ENCODE assay signal across 8 cellular contexts in the genomic region with DNA sequence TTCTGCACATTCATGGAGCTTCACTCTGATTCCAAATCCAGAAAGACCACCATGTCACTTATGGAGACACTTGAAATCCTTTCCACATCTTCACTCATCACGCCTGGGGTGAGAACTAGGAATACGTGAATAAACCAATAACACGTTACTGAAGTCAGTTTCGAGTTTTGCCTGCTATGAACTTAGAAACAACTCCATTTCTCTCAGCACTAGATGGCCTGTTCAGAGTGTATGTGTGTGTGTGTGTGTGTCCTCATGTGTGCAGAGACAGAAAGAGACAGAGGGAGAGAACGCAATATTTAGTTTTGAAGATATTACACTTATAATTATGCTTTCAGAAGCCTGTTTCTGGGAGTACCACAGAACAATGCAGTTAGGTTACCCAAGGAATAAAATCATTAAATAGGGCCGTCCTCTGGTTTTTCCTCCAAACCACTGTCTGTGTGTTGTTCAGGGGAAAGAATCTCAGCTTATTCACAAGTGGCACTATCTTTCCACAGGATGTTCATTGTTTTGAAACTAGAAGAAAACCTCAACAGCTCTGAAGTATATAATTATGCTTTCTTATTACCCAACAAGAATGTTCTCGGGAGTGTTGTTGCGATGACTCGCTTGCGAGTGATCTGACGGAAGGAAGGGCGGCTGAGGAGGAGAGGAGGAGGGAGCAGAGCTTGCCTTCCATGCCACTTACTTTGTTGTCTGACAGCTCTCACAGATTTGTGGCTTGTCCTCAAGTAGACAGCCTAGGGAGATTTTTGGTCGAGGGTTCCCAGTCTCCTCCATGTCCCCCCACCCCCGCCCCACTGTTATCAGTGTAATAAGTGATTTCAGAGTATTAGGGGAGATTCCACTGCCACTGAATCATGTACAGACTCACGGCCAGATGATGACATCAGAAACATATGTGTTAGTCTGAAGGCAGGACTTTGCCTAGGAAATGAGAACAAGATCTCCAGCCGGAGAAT.
DNase-seq lines count a peak whose midpoint lies in the region; ATAC-seq and TF ChIP-seq lines count a peak whose summit lies in the region.

No MANE protein-coding gene starts in this region.

- peak overlapping the region; percentile 1 to 49 (median 38) for H3K27ac ChIP-seq in gastrocnemius medialis
- no peak overlapping the region for H3K27ac ChIP-seq in testis

- H3K4me3 ChIP-seq in fibroblast of the aortic adventitia (ENCODE audit: low read depth, low read length) (peak overlapping the region; percentile 42), gastrocnemius medialis (no peak overlapping the region), testis (no peak overlapping the region)

- no peaks in the 10 kb centered on the region for H3K4me1 ChIP-seq in gastrocnemius medialis
- H3K4me1 ChIP-seq in testis = peaks cover 11% of the 10 kb centered on the region

- peaks cover 71% of the 10 kb centered on the region for H3K4me1 Mint-ChIP-seq in activated T-cell treated with anti-CD3 and anti-CD28 coated beads, Interleukin-2, amount 50 U/mL, for 24 hours (ENCODE audit: low read depth)

- H3K36me3 ChIP-seq in gastrocnemius medialis (no peaks in the 10 kb centered on the region), testis (ENCODE audit: low read depth, missing control alignments) (no peaks in the 10 kb centered on the region)

- no peaks in the 10 kb centered on the region for H3K9me3 Mint-ChIP-seq in activated T-cell treated with anti-CD3 and anti-CD28 coated beads, Interleukin-2, amount 50 U/mL, for 24 hours

- DNase-seq in AG08396 (ENCODE audit: low spot score) (peak; percentile 69), NOMO-1 (lab: John Stamatoyannopoulos, UW; ENCODE audit: unreplicated experiment in 2 of 2) (peak; percentile 59 to 86), fibroblast of the aortic adventitia (ENCODE audit: low read depth) (peak; percentile 98), gastrocnemius medialis (peak; percentile 27 to 50), anterior cingulate cortex (lab: John Stamatoyannopoulos, UW) (no peak), testis (no peak)
- DNase-seq in activated T-cell treated with anti-CD3 and anti-CD28 coated beads, Interleukin-2, amount 50 U/mL, for 24 hours = peak; percentile 78

- H3K9me3 ChIP-seq in gastrocnemius medialis (no peaks in the 10 kb centered on the region), testis (no peaks in the 10 kb centered on the region)

- ATAC-seq in gastrocnemius medialis (peak; percentile 77 to 83), GM18517 (IDR thresholded peaks at IDR 0.05; ENCODE audit: unreplicated experiment) (no peak)

- peak overlapping the region; percentile 68 for H3K4me3 Mint-ChIP-seq in activated T-cell treated with anti-CD3 and anti-CD28 coated beads, Interleukin-2, amount 50 U/mL, for 24 hours

- H3K27ac Mint-ChIP-seq in activated T-cell treated with anti-CD3 and anti-CD28 coated beads, Interleukin-2, amount 50 U/mL, for 24 hours = peak overlapping the region; percentile 94

- intact Hi-C loops in gastrocnemius medialis (cut with DNase I; ENCODE audit: low total_unique reads) (no loop called here), testis (cut with DNase I; ENCODE audit: low total_unique reads) (no loop called here)

- no peaks in the 10 kb centered on the region for H3K27me3 ChIP-seq in gastrocnemius medialis
- no peaks in the 10 kb centered on the region for H3K27me3 ChIP-seq in testis

- TF ChIP-seq CTCF in fibroblast of the aortic adventitia (IDR thresholded peaks at IDR 0.05; ENCODE audit: insufficient read depth, low read length) (no peak), gastrocnemius medialis (IDR thresholded peaks at IDR 0.05 in 4 of 5, conservative IDR thresholded peaks at IDR 0.05 in 1 of 5) (no peak), testis (IDR thresholded peaks at IDR 0.05) (no peak)

- no peaks in the 10 kb centered on the region for H3K27me3 Mint-ChIP-seq in activated T-cell treated with anti-CD3 and anti-CD28 coated beads, Interleukin-2, amount 50 U/mL, for 24 hours

- TF ChIP-seq POLR2A in gastrocnemius medialis (IDR thresholded peaks at IDR 0.05) = no peak
- TF ChIP-seq POLR2A in testis (IDR thresholded peaks at IDR 0.05) = no peak

- in situ Hi-C loops in gastrocnemius medialis (cut with MboI; ENCODE audit: low sequenced_read_pairs in 4 of 4) = no loop called here

- 57 to 61% methylated on average over 15 to 16 of the region's 16 CpGs for WGBS in testis, 2 donors

- H3K36me3 Mint-ChIP-seq in activated T-cell treated with anti-CD3 and anti-CD28 coated beads, Interleukin-2, amount 50 U/mL, for 24 hours (ENCODE audit: low read depth) = no peaks in the 10 kb centered on the region

Comparison
In these comparisons a context has a peak if more than half of its experiments do, and no peak if none do; other contexts are left out.
1. DNase-seq: peak in AG08396 (single experiment), NOMO-1 (2 of 2), activated T-cell treated with anti-CD3 and anti-CD28 coated beads, Interleukin-2, amount 50 U/mL, for 24 hours (single experiment), fibroblast of the aortic adventitia (single experiment) and gastrocnemius medialis (2 of 2); none in anterior cingulate cortex (0 of 58) and testis (single experiment).
2. H3K27ac ChIP-seq: peak in gastrocnemius medialis (4 of 4); none in testis (0 of 2).